ENCODE assay signal across 15 cellular contexts in genomic region chr5:128155793-128156192, GRCh38.
"Had no signal": no experiment of that assay in that cellular context is flagged by ENCODE, and none has a peak within 500 bp of the region (broad histone marks: within the 10 kb centered on the region; RNA-seq: fewer than 3 reads in every experiment).

No MANE protein-coding gene starts in this region.

- H3K79me2 ChIP-seq: parathyroid adenoma had no signal

- H3K9me3 ChIP-seq: esophagus squamous epithelium, gastrocnemius medialis, stomach, thoracic aorta had no signal

- DNase-seq: activated B cell treated with CpG ODN at 0.5 μM for 24 hours; activated CD4-positive, alpha-beta T cell treated with anti-CD3 and anti-CD28 coated beads, Interleukin-2, amount 50 U/mL, for 1 hour; activated effector memory CD4-positive, alpha-beta T cell treated with Interleukin-2 at 50 U/mL for 16 hours; activated T-cell treated with anti-CD3 and anti-CD28 coated beads, Interleukin-2, amount 50 U/mL, for 1 hour; esophagus squamous epithelium; gastrocnemius medialis; kidney; left ventricle myocardium superior; mesenchymal stem cell; retina; stimulated activated CD4-positive, alpha-beta T cell treated with anti-CD3 and anti-CD28 coated beads, Interleukin-4, amount 100 ng/mL, for 4 hours; stomach had no signal

- H3K4me1 ChIP-seq: esophagus squamous epithelium, gastrocnemius medialis, parathyroid adenoma had no signal

- H3K27me3 ChIP-seq: esophagus squamous epithelium, gastrocnemius medialis, stomach had no signal

- H3K4me3 ChIP-seq: esophagus squamous epithelium, gastrocnemius medialis, skin epidermis, stomach, thoracic aorta had no signal

- H3K27ac ChIP-seq: esophagus squamous epithelium, gastrocnemius medialis, parathyroid adenoma, skin epidermis, thoracic aorta had no signal

- H2AFZ ChIP-seq: parathyroid adenoma had no signal

- H3K9ac ChIP-seq: parathyroid adenoma had no signal
